Comparison of ENCODE assay signal across 17 cellular contexts in the genomic region with DNA sequence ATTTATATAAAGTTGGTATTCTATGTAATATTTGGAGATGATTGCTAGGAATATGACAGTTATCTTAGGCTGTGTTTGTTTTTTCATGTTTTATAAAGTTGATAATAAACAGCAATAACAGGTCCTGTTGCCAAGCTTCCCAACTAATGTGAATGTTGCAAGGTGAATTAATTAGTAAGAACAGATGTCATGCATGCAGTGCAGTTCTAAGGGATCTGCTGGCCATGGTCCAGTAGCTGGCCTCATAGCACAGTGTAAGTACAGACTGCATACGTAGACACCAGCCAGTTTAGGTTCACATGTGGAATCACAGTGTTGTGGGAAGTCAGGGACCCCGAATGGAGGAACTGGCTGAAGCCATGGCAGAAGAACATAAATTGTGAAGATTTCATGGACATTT.
A peak's percentile ranks its signal among the peaks of the same experiment; 100 is the strongest.
DNase-seq lines count a peak whose midpoint lies in the region; ATAC-seq and TF ChIP-seq lines count a peak whose summit lies in the region.
"Had no signal": no experiment of that assay in that cellular context is flagged by ENCODE, and none has a peak within 500 bp of the region (broad histone marks: within the 10 kb centered on the region; RNA-seq: fewer than 3 reads in every experiment).

No MANE protein-coding gene starts in this region.

- no peak overlapping the region for H3K9ac ChIP-seq in SK-N-SH
- no peak overlapping the region for H3K9ac ChIP-seq in colonic mucosa (ENCODE audit: low read depth in 2 of 2, low read length in 2 of 2)

- POLR2A ChIA-PET in SK-N-SH (lab: Yijun Ruan, JAX): no interaction called here

- H3K36me3 ChIP-seq in left ventricle myocardium inferior (no peaks in the 10 kb centered on the region), SK-N-SH (replicated peaks in 1 of 2; ENCODE audit: control insufficient read depth in 1 of 2, insufficient read depth in 2 of 2, low read length in 1 of 2) (no peaks in the 10 kb centered on the region), colonic mucosa (no peaks in the 10 kb centered on the region)

- peak; percentile 55 for DNase-seq in Right ventricle myocardium inferior (ENCODE audit: missing footprints)
- no peak for DNase-seq in left ventricle myocardium inferior
- DNase-seq in NCI-H1105 (lab: John Stamatoyannopoulos, UW): peak; percentile 53
- peak; percentile 14 for DNase-seq in SK-N-SH
- DNase-seq in colonic mucosa: no peak
- no peak for DNase-seq in cortex of kidney (lab: John Stamatoyannopoulos, UW)
- DNase-seq: ACHN, GDM1, KG1, NCI-H1436 treated with DMSO at 0.1 percent for 48 hours, NCI-H2227 treated with DMSO at 0.1 percent for 48 hours, NCI-H526 treated with DMSO at 0.1 percent for 48 hours, PC-3, T-helper 17 cell had no signal

- H2AFZ ChIP-seq in SK-N-SH (ENCODE audit: low read depth): no peak overlapping the region

- ATAC-seq in Right ventricle myocardium inferior: no peak
- ATAC-seq in esophagus mucosa: no peak
- ATAC-seq: PC-3, T-helper 17 cell had no signal

- intact Hi-C loops in Right ventricle myocardium inferior (cut with DNase I): no loop called here
- intact Hi-C loops in left ventricle myocardium inferior (cut with micrococcal nuclease): no loop called here
- intact Hi-C loops in colonic mucosa (cut with DNase I): no loop called here

- H3K4me1 ChIP-seq in left ventricle myocardium inferior: no peaks in the 10 kb centered on the region
- H3K4me1 ChIP-seq in SK-N-SH (ENCODE audit: control insufficient read depth in 1 of 2, insufficient read depth in 2 of 2, low read depth in 1 of 2, low read length in 1 of 2): no peaks in the 10 kb centered on the region; a peak in 1 of 4 replicates
- H3K4me1 ChIP-seq in colonic mucosa: no peaks in the 10 kb centered on the region

- WGBS in SK-N-SH (ENCODE audit: low lambda C conversion rate): 21% methylated on average over 2 of the region's 2 CpGs

- H3K79me2 ChIP-seq in SK-N-SH (ENCODE audit: insufficient read depth): no peaks in the 10 kb centered on the region

- peaks cover 6% of the 10 kb centered on the region for H3K9me3 ChIP-seq in left ventricle myocardium inferior (replicated peaks)
- no peaks in the 10 kb centered on the region for H3K9me3 ChIP-seq in SK-N-SH
- H3K9me3 ChIP-seq in colonic mucosa: no peaks in the 10 kb centered on the region

- peak in 1 of 2 experiments; percentile 59; a peak in 2 of 4 replicates for TF ChIP-seq EP300 in SK-N-SH (IDR thresholded peaks at IDR 0.05; ENCODE audit: borderline replicate concordance in 1 of 2, low read depth in 1 of 2, low read length in 1 of 2)

- TF ChIP-seq CTCF in left ventricle myocardium inferior (IDR thresholded peaks at IDR 0.05; ENCODE audit: borderline replicate concordance) (no peak), SK-N-SH (IDR thresholded peaks at IDR 0.05) (no peak), colonic mucosa (IDR thresholded peaks at IDR 0.05) (no peak)

- no peaks in the 10 kb centered on the region for H3K9me2 ChIP-seq in SK-N-SH

- H3K27me3 ChIP-seq in left ventricle myocardium inferior (ENCODE audit: low read depth) (no peaks in the 10 kb centered on the region), SK-N-SH (ENCODE audit: insufficient read depth) (no peaks in the 10 kb centered on the region), colonic mucosa (no peaks in the 10 kb centered on the region)

- H3F3A ChIP-seq in SK-N-SH (replicated peaks; ENCODE audit: insufficient read depth): no peaks in the 10 kb centered on the region

- H4K20me1 ChIP-seq in SK-N-SH (ENCODE audit: insufficient read depth): no peaks in the 10 kb centered on the region

- TF ChIP-seq RAD21 in SK-N-SH (IDR thresholded peaks at IDR 0.05; ENCODE audit: low read length): no peak

- H3K4me3 ChIP-seq in left ventricle myocardium inferior (no peak overlapping the region), SK-N-SH (ENCODE audit: low read depth in 2 of 2, low read length in 1 of 2) (no peak overlapping the region), colonic mucosa (no peak overlapping the region)

- no peak overlapping the region for H3K4me2 ChIP-seq in SK-N-SH

- H3K27ac ChIP-seq in left ventricle myocardium inferior (replicated peaks) (no peak overlapping the region), SK-N-SH (ENCODE audit: low read depth in 2 of 2, low read length in 1 of 2) (no peak overlapping the region), colonic mucosa (no peak overlapping the region)
- H3K27ac ChIP-seq: C4-2B, RWPE1 had no signal

- CTCF ChIA-PET in SK-N-SH (lab: Yijun Ruan, JAX): no interaction called here

TF ChIP-seq in SK-N-SH, 30 proteins besides CTCF, POLR2A, EP300 and RAD21:
- TF ChIP-seq GATA2 (CRISPR knock-in tag; IDR thresholded peaks at IDR 0.05) (no peak), RCOR1 (IDR thresholded peaks at IDR 0.05; ENCODE audit: low read length) (peak; percentile 57; the same call in 1 of the 2 replicates)

Comparison
In these comparisons a context has a peak if more than half of its experiments do, and no peak if none do; other contexts are left out.
1. DNase-seq: peak in Right ventricle myocardium inferior (single experiment), NCI-H1105 (single experiment) and SK-N-SH (single experiment); none in left ventricle myocardium inferior (single experiment), colonic mucosa (single experiment) and cortex of kidney (single experiment).